8 cellular contexts compared by ENCODE assay signal in genomic region chr4:103198111-103198765, GRCh38. TPM values are rescaled to one million over a fixed set of nuclear protein-coding genes. Genes with fewer than 3 reads are reported as not detected.
DNase-seq lines count a peak whose midpoint lies in the region; ATAC-seq and TF ChIP-seq lines count a peak whose summit lies in the region.

TSS of gene CENPE (minus strand) at chr4:103198343. CDS start at chr4:103198319, 24 bp downstream.

- peaks cover 10% of the 10 kb centered on the region for H3K4me1 Mint-ChIP-seq in chondrocyte (ENCODE audit: low read depth)

- DNase-seq in AML-193 (lab: John Stamatoyannopoulos, UW) (peak; percentile 79 to 83), NCI-H446 treated with DMSO at 0.1 percent for 48 hours (lab: John Stamatoyannopoulos, UW) (peak; percentile 83), chondrocyte (ENCODE audit: low spot score) (peak; percentile 92), kidney tubule cell (ENCODE audit: low spot score) (peak; percentile 90)
- peak; percentile 89 for DNase-seq in activated CD4-positive, CD25-positive, alpha-beta regulatory T cell treated with anti-CD3 and anti-CD28 coated beads, Interleukin-2, amount 50 U/mL, for 72 hours
- peak; percentile 71 to 75 (median 74) for DNase-seq in stimulated activated CD4-positive, alpha-beta T cell treated with anti-CD3 and anti-CD28 coated beads, Interleukin-1b, Interleukin-23, amount 100 ng/mL, for 24 hours (ENCODE audit: low read depth in 4 of 4, low spot score in 1 of 4)

- peak; percentile 94 for ATAC-seq in GM19035 (IDR thresholded peaks at IDR 0.05; ENCODE audit: unreplicated experiment)
- ATAC-seq in HG03342 (IDR thresholded peaks at IDR 0.05; ENCODE audit: unreplicated experiment): peak; percentile 94

- TF ChIP-seq CTCF in chondrocyte (IDR thresholded peaks at IDR 0.05): no peak

- H3K4me3 Mint-ChIP-seq in chondrocyte (ENCODE audit: unreplicated experiment): peak within 1 kb of the TSS; percentile 91

- peak within 1 kb of the TSS; percentile 99 for H3K27ac Mint-ChIP-seq in chondrocyte (ENCODE audit: unreplicated experiment)

- peaks cover 3% of the 10 kb centered on the region for H3K27me3 Mint-ChIP-seq in chondrocyte (ENCODE audit: low read depth)

- H3K9me3 Mint-ChIP-seq in chondrocyte (ENCODE audit: low read depth): no peaks in the 10 kb centered on the region

- H3K36me3 Mint-ChIP-seq in chondrocyte (ENCODE audit: low read depth): no peaks in the 10 kb centered on the region

RNA-seq across cellular contexts. Expression of gene CENPE, which starts in this region (rescaled TPM):
- 4.3 to 10.6 TPM (median 8.2 TPM) in 3 replicates for total RNA-seq in chondrocyte

Comparison
In these comparisons a context has a peak if more than half of its experiments do, and no peak if none do; other contexts are left out.
1. Peak in every context shown above with its lines: DNase-seq and ATAC-seq.